10 cellular contexts compared by ENCODE assay signal in genomic region chr12:124441443-124442190, GRCh38.
DNase-seq lines count a peak whose midpoint lies in the region; FAIRE-seq and TF ChIP-seq lines count a peak whose summit lies in the region.
"Had no signal": no experiment of that assay in that cellular context is flagged by ENCODE, and none has a peak within 500 bp of the region (broad histone marks: within the 10 kb centered on the region; RNA-seq: fewer than 3 reads in every experiment).

No MANE protein-coding gene starts in this region.

- CTCF ChIA-PET in MCF 10A (lab: Yijun Ruan, JAX) (interaction anchor here (0.6 kb wide), 2 partner anchors 69 to 323 kb away, joined by 3 read pairs; no protein-coding TSS in a partner anchor), mammary epithelial cell (lab: Charles Lee; ENCODE audit: low non-redundant PET) (no interaction called here)

- H3K4me1 ChIP-seq in mammary epithelial cell (ENCODE audit: insufficient read depth, low read length) (peaks cover 6% of the 10 kb centered on the region), keratinocyte (ENCODE audit: control insufficient read depth, extremely low read depth, insufficient read depth, low read length) (peaks cover 7% of the 10 kb centered on the region)

- H3K4me1 Mint-ChIP-seq in MCF 10A (ENCODE audit: insufficient read depth, unreplicated experiment): no peaks in the 10 kb centered on the region
- peaks cover 39% of the 10 kb centered on the region for H3K4me1 Mint-ChIP-seq in nephron progenitor cell
- H3K4me1 Mint-ChIP-seq: B cell had no signal

- dilution Hi-C loops in mammary epithelial cell (cut with HindIII; ENCODE audit: low sequenced_read_pairs) (loop anchor here (5.0 kb wide), 3 partner anchors 44 to 291 kb away; no protein-coding TSS in a partner anchor), keratinocyte (cut with MboI; ENCODE audit: extremely low pct_ligation_motif_present, low sequenced_read_pairs) (no loop called here)

- no peaks in the 10 kb centered on the region for H3K9me1 ChIP-seq in keratinocyte (ENCODE audit: control insufficient read depth, extremely low read depth, insufficient read depth, low read length)

- H3K36me3 ChIP-seq in mammary epithelial cell (ENCODE audit: insufficient read depth, low read length) (peaks cover 16% of the 10 kb centered on the region), brain microvascular endothelial cell (replicated peaks) (peaks cover 25% of the 10 kb centered on the region), keratinocyte (ENCODE audit: control insufficient read depth in 2 of 2, extremely low read depth in 1 of 2, insufficient read depth in 2 of 2, low read length in 2 of 2) (peaks cover 25 to 27% of the 10 kb centered on the region in 2 experiments)

- POLR2A ChIA-PET in MCF 10A (lab: Yijun Ruan, JAX): no interaction called here

- H3K4me3 Mint-ChIP-seq in MCF 10A (ENCODE audit: unreplicated experiment): no peak overlapping the region
- H3K4me3 Mint-ChIP-seq in nephron progenitor cell: no peak overlapping the region
- H3K4me3 Mint-ChIP-seq: B cell had no signal

- H3K4me3 ChIP-seq in mammary epithelial cell (replicated peaks in 1 of 3; ENCODE audit: insufficient read depth in 1 of 3, low read depth in 2 of 3, low read length in 3 of 3) (no peak overlapping the region), brain microvascular endothelial cell (ENCODE audit: low read depth, low read length) (no peak overlapping the region), keratinocyte (ENCODE audit: control insufficient read depth in 2 of 3, extremely low read depth in 1 of 3, insufficient read depth in 2 of 3, low read depth in 1 of 3, low read length in 3 of 3) (no peak overlapping the region)
- H3K4me3 ChIP-seq: lung had no signal

- H2AFZ ChIP-seq in mammary epithelial cell (ENCODE audit: low read depth, low read length) (no peak overlapping the region), keratinocyte (ENCODE audit: control insufficient read depth, low read length) (no peak overlapping the region)

- 92% methylated on average over 17 of the region's 17 CpGs for WGBS in mammary epithelial cell (ENCODE audit: low coverage, missing lambda C conversion rate)

- peaks cover 47% of the 10 kb centered on the region for H3K36me3 Mint-ChIP-seq in MCF 10A (ENCODE audit: insufficient read depth, unreplicated experiment)
- peaks cover 23% of the 10 kb centered on the region for H3K36me3 Mint-ChIP-seq in nephron progenitor cell (ENCODE audit: low read depth)

- FAIRE-seq in keratinocyte (lab: Jason Lieb, UNC) (peak; percentile 71), urothelium cell line (lab: Jason Lieb, UNC) (no peak)

- H3K9me3 ChIP-seq in mammary epithelial cell (replicated peaks; ENCODE audit: insufficient read depth, low read length): no peaks in the 10 kb centered on the region
- H3K9me3 ChIP-seq in keratinocyte (ENCODE audit: control insufficient read depth, low read depth, low read length): no peaks in the 10 kb centered on the region

- DNase-seq in MCF 10A (ENCODE audit: unreplicated experiment) (peak; percentile 78), mammary epithelial cell (no peak), brain microvascular endothelial cell (peak; percentile 91), keratinocyte (ENCODE audit: low read depth, low spot score) (no peak), urothelium cell line (ENCODE audit: low spot score) (peak; percentile 92), NCI-H2171 (lab: John Stamatoyannopoulos, UW) (no peak), nephron progenitor cell (no peak), NCI-H2227 treated with DMSO at 0.1 percent for 48 hours (lab: John Stamatoyannopoulos, UW) (no peak)

- no peak overlapping the region for H3K4me2 ChIP-seq in mammary epithelial cell (ENCODE audit: insufficient read depth, low read depth, low read length)
- no peak overlapping the region for H3K4me2 ChIP-seq in keratinocyte (ENCODE audit: control insufficient read depth, extremely low read depth, insufficient read depth, low read depth, low read length)

- no peak for TF ChIP-seq CTCF in MCF 10A (IDR thresholded peaks at IDR 0.05; ENCODE audit: unreplicated experiment)
- no peak for TF ChIP-seq CTCF in mammary epithelial cell (conservative IDR thresholded peaks at IDR 0.05 in 1 of 2, IDR thresholded peaks at IDR 0.05 in 1 of 2; ENCODE audit: extremely low read depth in 1 of 2, insufficient read depth in 1 of 2, low read depth in 1 of 2, low read length in 2 of 2)
- TF ChIP-seq CTCF in brain microvascular endothelial cell (IDR thresholded peaks at IDR 0.05; ENCODE audit: low read depth, low read length, missing control alignments): no peak
- TF ChIP-seq CTCF in keratinocyte (optimal IDR thresholded peaks at IDR 0.05 in 1 of 3, IDR thresholded peaks at IDR 0.05 in 1 of 3, conservative IDR thresholded peaks at IDR 0.05 in 1 of 3; ENCODE audit: extremely low read depth in 1 of 3, insufficient read depth in 2 of 3, low read length in 3 of 3): no peak
- TF ChIP-seq CTCF in nephron progenitor cell (IDR thresholded peaks at IDR 0.05): no peak

- in situ Hi-C loops in mammary epithelial cell (cut with MboI; ENCODE audit: low sequenced_read_pairs in 2 of 2): no loop called here
- in situ Hi-C loops in brain microvascular endothelial cell (cut with HindIII; ENCODE audit: low pct_ligation_motif_present, low sequenced_read_pairs): no loop called here

- H3K27me3 ChIP-seq in mammary epithelial cell (ENCODE audit: insufficient read depth, low read length) (no peaks in the 10 kb centered on the region), brain microvascular endothelial cell (replicated peaks) (no peaks in the 10 kb centered on the region), keratinocyte (ENCODE audit: control insufficient read depth, extremely low read depth, insufficient read depth, low read length) (no peaks in the 10 kb centered on the region)

- no TSS peak for BruUV-seq in MCF 10A (replicated peaks; lab: Mats Ljungman, UMichigan)
- BruUV-seq in mammary epithelial cell (replicated peaks; lab: Mats Ljungman, UMichigan): no TSS peak

- H3K27ac ChIP-seq in mammary epithelial cell (ENCODE audit: insufficient read depth, low read depth, low read length) (no peak overlapping the region), brain microvascular endothelial cell (peak overlapping the region; percentile 89), keratinocyte (ENCODE audit: control insufficient read depth, insufficient read depth, low read length) (no peak overlapping the region)

- no peak overlapping the region for H3K9ac ChIP-seq in mammary epithelial cell (ENCODE audit: insufficient read depth, low read length)
- no peak overlapping the region for H3K9ac ChIP-seq in keratinocyte (ENCODE audit: control insufficient read depth, extremely low read depth, insufficient read depth, low read length)

- no peaks in the 10 kb centered on the region for H3K9me3 Mint-ChIP-seq in MCF 10A (ENCODE audit: unreplicated experiment)
- no peaks in the 10 kb centered on the region for H3K9me3 Mint-ChIP-seq in nephron progenitor cell

- peaks cover 4% of the 10 kb centered on the region for H3K79me2 ChIP-seq in mammary epithelial cell (ENCODE audit: insufficient read depth, low read length)
- H3K79me2 ChIP-seq in keratinocyte (ENCODE audit: control insufficient read depth, insufficient read depth, low read length): no peaks in the 10 kb centered on the region

- intact Hi-C loops in MCF 10A (cut with micrococcal nuclease): no loop called here
- intact Hi-C loops in mammary epithelial cell (cut with micrococcal nuclease): no loop called here

- H3K27ac Mint-ChIP-seq in MCF 10A (ENCODE audit: low read depth, unreplicated experiment) (no peak overlapping the region), nephron progenitor cell (no peak overlapping the region)
- H3K27ac Mint-ChIP-seq: B cell had no signal

- H3K27me3 Mint-ChIP-seq in MCF 10A (ENCODE audit: insufficient read depth, unreplicated experiment): no peaks in the 10 kb centered on the region
- peaks cover 2% of the 10 kb centered on the region for H3K27me3 Mint-ChIP-seq in nephron progenitor cell (ENCODE audit: low read depth, poor library complexity)
- H3K27me3 Mint-ChIP-seq: B cell had no signal

- H4K20me1 ChIP-seq in mammary epithelial cell (ENCODE audit: insufficient read depth, low read length): no peaks in the 10 kb centered on the region
- H4K20me1 ChIP-seq in keratinocyte (ENCODE audit: control insufficient read depth, extremely low read depth, insufficient read depth, low read length): peaks cover 6% of the 10 kb centered on the region

Comparison
In these comparisons a context has a peak if more than half of its experiments do, and no peak if none do; other contexts are left out.
1. DNase-seq: peak in MCF 10A (single experiment), brain microvascular endothelial cell (single experiment) and urothelium cell line (single experiment); none in mammary epithelial cell (single experiment), keratinocyte (single experiment), NCI-H2171 (single experiment), nephron progenitor cell (single experiment) and NCI-H2227 treated with DMSO at 0.1 percent for 48 hours (single experiment).